1 cellular context compared by ENCODE assay signal in genomic region chr6:33166811-33167210, GRCh38.
TF ChIP-seq lines count a peak whose summit lies in the region.

No MANE protein-coding gene starts in this region.

TF ChIP-seq in IMR-90, 13 proteins besides CTCF, POLR2A, EP300 and RAD21:
- TF ChIP-seq FOS (IDR thresholded peaks at IDR 0.05; ENCODE audit: low read depth, low read length) (no peak), MAFK (IDR thresholded peaks at IDR 0.05; ENCODE audit: low read depth, low read length) (no peak), RFX5 (IDR thresholded peaks at IDR 0.05; ENCODE audit: low read depth, low read length) (no peak), RCOR1 (IDR thresholded peaks at IDR 0.05; ENCODE audit: insufficient replicate concordance, low read length) (no peak), CEBPB (IDR thresholded peaks at IDR 0.05; ENCODE audit: low read depth, low read length) (no peak), MAZ (IDR thresholded peaks at IDR 0.05; ENCODE audit: borderline replicate concordance, low read depth, low read length) (no peak), USF2 (IDR thresholded peaks at IDR 0.05; ENCODE audit: low read depth, low read length) (no peak), NFE2L2 (IDR thresholded peaks at IDR 0.05; ENCODE audit: low read depth, low read length) (no peak), ELK1 (IDR thresholded peaks at IDR 0.05; ENCODE audit: borderline replicate concordance, low read depth, low read length) (no peak), BHLHE40 (IDR thresholded peaks at IDR 0.05; ENCODE audit: low read depth, low read length) (no peak)
